Comparison of ENCODE assay signal across 12 cellular contexts in the genomic region with DNA sequence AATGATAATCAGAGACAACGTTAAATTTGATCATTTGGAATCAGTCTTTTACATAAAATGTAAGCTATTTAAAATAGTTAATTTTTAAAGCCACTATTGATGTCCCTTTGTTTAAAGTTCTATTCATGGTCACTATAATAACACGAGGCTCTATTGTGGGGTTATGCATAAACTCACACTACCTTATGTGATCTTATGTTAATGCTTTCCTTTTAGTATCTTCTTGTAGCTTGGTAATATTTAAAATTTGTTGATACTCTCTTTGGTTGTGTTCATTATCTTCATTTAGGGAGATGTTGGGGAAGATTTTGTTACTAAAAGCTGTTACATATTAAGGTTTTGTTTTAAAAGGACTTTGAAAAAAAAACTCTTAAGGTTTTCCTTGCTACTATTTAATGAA. TPM values are rescaled to one million over a fixed set of nuclear protein-coding genes. Genes with fewer than 3 reads are reported as not detected.
DNase-seq lines count a peak whose midpoint lies in the region; ATAC-seq and TF ChIP-seq lines count a peak whose summit lies in the region.
"Had no signal": no experiment of that assay in that cellular context is flagged by ENCODE, and none has a peak within 500 bp of the region (broad histone marks: within the 10 kb centered on the region; RNA-seq: fewer than 3 reads in every experiment).

No MANE protein-coding gene starts in this region.

- H3K9me3 Mint-ChIP-seq in activated CD8-positive, alpha-beta T cell treated with anti-CD3 and anti-CD28 coated beads, Interleukin-2, amount 10 ng/mL, durations not matched to agents 7 days and 5 days (ENCODE audit: insufficient read depth) = no peaks in the 10 kb centered on the region
- H3K9me3 Mint-ChIP-seq in memory B cell (no peaks in the 10 kb centered on the region), endothelial cell (ENCODE audit: unreplicated experiment) (no peaks in the 10 kb centered on the region)
- H3K9me3 Mint-ChIP-seq: central memory CD8-positive, alpha-beta T cell had no signal

- peaks cover 22% of the 10 kb centered on the region for H3K4me1 Mint-ChIP-seq in activated CD8-positive, alpha-beta T cell treated with anti-CD3 and anti-CD28 coated beads, Interleukin-2, amount 10 ng/mL, durations not matched to agents 7 days and 5 days (ENCODE audit: low read depth)
- H3K4me1 Mint-ChIP-seq in memory B cell (peaks cover 18% of the 10 kb centered on the region), endothelial cell (ENCODE audit: unreplicated experiment) (peaks cover 3% of the 10 kb centered on the region)

- H3K36me3 Mint-ChIP-seq in activated CD8-positive, alpha-beta T cell treated with anti-CD3 and anti-CD28 coated beads, Interleukin-2, amount 10 ng/mL, durations not matched to agents 7 days and 5 days (ENCODE audit: low read depth) = peaks cover 6% of the 10 kb centered on the region
- H3K36me3 Mint-ChIP-seq in memory B cell = no peaks in the 10 kb centered on the region
- H3K36me3 Mint-ChIP-seq in endothelial cell (ENCODE audit: low read depth, unreplicated experiment) = no peaks in the 10 kb centered on the region

- intact Hi-C loops in left cardiac atrium (cut with DNase I) = loop anchor here in 1 of 2 donors (5.0 to 10.0 kb wide), 3 partner anchors 222 to 870 kb away; no protein-coding TSS in a partner anchor
- intact Hi-C loops in gastrocnemius medialis (cut with DNase I; ENCODE audit: low total_unique reads) = no loop called here

- WGBS in upper lobe of left lung, 2 donors = 47 to 55% methylated on average over 2 of the region's 2 CpGs

- no peak for DNase-seq in cardiac muscle cell (ENCODE audit: low read depth in 1 of 2, low spot score in 1 of 2)
- DNase-seq in left cardiac atrium = no peak
- DNase-seq in activated CD8-positive, alpha-beta T cell treated with anti-CD3 and anti-CD28 coated beads, Interleukin-2, amount 10 ng/mL, durations not matched to agents 7 days and 5 days = no peak
- DNase-seq in memory B cell (ENCODE audit: low spot score in 2 of 2) = no peak
- no peak for DNase-seq in upper lobe of left lung
- no peak for DNase-seq in T1000 (lab: John Stamatoyannopoulos, UW)
- DNase-seq in gastrocnemius medialis = no peak
- no peak for DNase-seq in endothelial cell (ENCODE audit: low spot score)
- DNase-seq: Caco-2 had no signal

- H3K4me3 ChIP-seq in cardiac muscle cell (peak overlapping the region; percentile 12), upper lobe of left lung (peak overlapping the region in 2 of 4 donors; percentile 32 to 39), gastrocnemius medialis (no peak overlapping the region)
- H3K4me3 ChIP-seq: GM12878, lung had no signal

- H3K4me1 ChIP-seq in cardiac muscle cell (ENCODE audit: low read depth) (peaks cover 35% of the 10 kb centered on the region), upper lobe of left lung (peaks cover 12 to 46% (median 28%) of the 10 kb centered on the region in 4 donors), gastrocnemius medialis (peaks cover 66 to 67% of the 10 kb centered on the region in 2 donors)

- no peak overlapping the region for H3K27ac Mint-ChIP-seq in activated CD8-positive, alpha-beta T cell treated with anti-CD3 and anti-CD28 coated beads, Interleukin-2, amount 10 ng/mL, durations not matched to agents 7 days and 5 days
- peak overlapping the region; percentile 1 for H3K27ac Mint-ChIP-seq in memory B cell
- no peak overlapping the region for H3K27ac Mint-ChIP-seq in endothelial cell (ENCODE audit: unreplicated experiment)

- peak overlapping the region; percentile 67 for H3K27ac ChIP-seq in cardiac muscle cell
- peak overlapping the region in 3 of 4 donors; percentile 38 to 66 (median 66) for H3K27ac ChIP-seq in upper lobe of left lung
- no peak overlapping the region for H3K27ac ChIP-seq in gastrocnemius medialis

- TF ChIP-seq EP300 in upper lobe of left lung (IDR thresholded peaks at IDR 0.05) = no peak

- no peaks in the 10 kb centered on the region for H3K27me3 Mint-ChIP-seq in activated CD8-positive, alpha-beta T cell treated with anti-CD3 and anti-CD28 coated beads, Interleukin-2, amount 10 ng/mL, durations not matched to agents 7 days and 5 days (ENCODE audit: low read depth)
- H3K27me3 Mint-ChIP-seq in memory B cell (no peaks in the 10 kb centered on the region), endothelial cell (ENCODE audit: unreplicated experiment) (no peaks in the 10 kb centered on the region)
- H3K27me3 Mint-ChIP-seq: central memory CD8-positive, alpha-beta T cell had no signal

- H3K9me3 ChIP-seq in cardiac muscle cell (ENCODE audit: low read depth) (no peaks in the 10 kb centered on the region), upper lobe of left lung (no peaks in the 10 kb centered on the region), gastrocnemius medialis (no peaks in the 10 kb centered on the region)
- H3K9me3 ChIP-seq: Caco-2 had no signal

- in situ Hi-C loops in gastrocnemius medialis (cut with MboI; ENCODE audit: low sequenced_read_pairs in 4 of 4) = loop anchor here in 1 of 4 donors (25.0 kb wide), 1 partner anchor 1102 kb away; no protein-coding TSS in a partner anchor

- H3K4me3 Mint-ChIP-seq in activated CD8-positive, alpha-beta T cell treated with anti-CD3 and anti-CD28 coated beads, Interleukin-2, amount 10 ng/mL, durations not matched to agents 7 days and 5 days = peak overlapping the region; percentile 17
- H3K4me3 Mint-ChIP-seq in memory B cell (no peak overlapping the region), endothelial cell (ENCODE audit: unreplicated experiment) (no peak overlapping the region)
- H3K4me3 Mint-ChIP-seq: central memory CD8-positive, alpha-beta T cell had no signal

- TF ChIP-seq CTCF in cardiac muscle cell (IDR thresholded peaks at IDR 0.05; ENCODE audit: low read depth, low read length) (no peak), upper lobe of left lung (IDR thresholded peaks at IDR 0.05) (no peak), gastrocnemius medialis (IDR thresholded peaks at IDR 0.05 in 4 of 5, conservative IDR thresholded peaks at IDR 0.05 in 1 of 5) (no peak), endothelial cell (IDR thresholded peaks at IDR 0.05; ENCODE audit: unreplicated experiment) (no peak)

- H3K36me3 ChIP-seq in cardiac muscle cell (no peaks in the 10 kb centered on the region), upper lobe of left lung (peaks cover 0 to 3% (median 0%) of the 10 kb centered on the region in 4 donors), gastrocnemius medialis (no peaks in the 10 kb centered on the region)

- CTCF ChIA-PET in activated CD8-positive, alpha-beta T cell treated with anti-CD3 and anti-CD28 coated beads, Interleukin-2, amount 10 ng/mL, durations not matched to agents 7 days and 5 days (lab: Charles Lee) = interaction anchor here (1.3 to 1.9 kb wide), 4 partner anchors 154 to 1110 kb away, joined by 3 to 5 read pairs (median 4); no protein-coding TSS in a partner anchor

- POLR2A ChIA-PET in activated CD8-positive, alpha-beta T cell treated with anti-CD3 and anti-CD28 coated beads, Interleukin-2, amount 10 ng/mL, durations not matched to agents 7 days and 5 days (lab: Charles Lee) = interaction anchor here (1.4 kb wide), 1 partner anchor 63 kb away, joined by 3 read pairs; the partner anchor contains the start of gene CDC73

- H3K27me3 ChIP-seq in cardiac muscle cell (no peaks in the 10 kb centered on the region), upper lobe of left lung (no peaks in the 10 kb centered on the region), gastrocnemius medialis (no peaks in the 10 kb centered on the region)

- ATAC-seq in left cardiac atrium (no peak), memory B cell (ENCODE audit: low read depth) (no peak), upper lobe of left lung (ENCODE audit: low FRiP score in 2 of 2) (no peak), gastrocnemius medialis (no peak)
- no peak for ATAC-seq in activated CD8-positive, alpha-beta T cell treated with anti-CD3 and anti-CD28 coated beads, Interleukin-2, amount 10 ng/mL, durations not matched to agents 7 days and 5 days
- ATAC-seq: GM12878 had no signal

- TF ChIP-seq POLR2A in upper lobe of left lung (IDR thresholded peaks at IDR 0.05) = no peak
- TF ChIP-seq POLR2A in gastrocnemius medialis (IDR thresholded peaks at IDR 0.05) = no peak

RNA-seq across cellular contexts. Expression of gene B3GALT2, which starts 1.2 kb away (rescaled TPM):
- total RNA-seq in cardiac muscle cell (1.5 and 1.7 TPM in 2 replicates), left cardiac atrium (10 to 100 TPM; 26.4 to 48.6 TPM), upper lobe of left lung (1 to 10 TPM in 4 of 6 donors, under 1 TPM in 2; 0.44 to 3.3 (median 1.5) TPM), gastrocnemius medialis (under 1 TPM in 1 of 4 donors, not detected in 3; 0.11 TPM), endothelial cell (ENCODE audit: unreplicated experiment) (0.10 TPM)
- polyA plus RNA-seq in cardiac muscle cell = 0.73 and 1.8 TPM in 2 replicates
- under 1 TPM; 0.63 to 0.94 TPM for total RNA-seq in activated CD8-positive, alpha-beta T cell treated with anti-CD3 and anti-CD28 coated beads, Interleukin-2, amount 10 ng/mL, durations not matched to agents 7 days and 5 days
- total RNA-seq: Caco-2, GM12878 had no signal

Comparison
In these comparisons a context has a peak if more than half of its experiments do, and no peak if none do; other contexts are left out.
1. RNA of gene B3GALT2, which starts 1.2 kb away (total RNA-seq): 26.4 to 48.6 TPM in left cardiac atrium; 0.44 to 3.3 TPM in upper lobe of left lung, 1.5 to 1.7 TPM in cardiac muscle cell, 0.63 to 0.94 TPM in activated CD8-positive, alpha-beta T cell treated with anti-CD3 and anti-CD28 coated beads, Interleukin-2, amount 10 ng/mL, durations not matched to agents 7 days and 5 days, 0.10 TPM in endothelial cell (single experiment) and 0.11 TPM in gastrocnemius medialis; every median in the first group is over 4 times any median in the second.
2. H3K27ac ChIP-seq: peak in cardiac muscle cell (single experiment) and upper lobe of left lung (3 of 4); none in gastrocnemius medialis (0 of 4).